1 cellular context compared by ENCODE assay signal in genomic region chr12:53561590-53561953, GRCh38.
TF ChIP-seq lines count a peak whose summit lies in the region.

No MANE protein-coding gene starts in this region.

TF ChIP-seq in HEK293, 187 proteins besides CTCF, POLR2A, EP300 and RAD21 (continued from another document):
- TF ChIP-seq ZNF692 (tag by site-specific recombination; IDR thresholded peaks at IDR 0.05) (no peak), ZBTB6 (tag by site-specific recombination; IDR thresholded peaks at IDR 0.05) (no peak), ZNF121 (tag by site-specific recombination; IDR thresholded peaks at IDR 0.05) (no peak), YY1 (tag by site-specific recombination; IDR thresholded peaks at IDR 0.05) (no peak), ZNF704 (tag by site-specific recombination; IDR thresholded peaks at IDR 0.05) (no peak), ZXDB (tag by site-specific recombination; IDR thresholded peaks at IDR 0.05) (no peak), ZNF585B (tag by site-specific recombination; IDR thresholded peaks at IDR 0.05) (no peak), MYNN (tag by site-specific recombination; IDR thresholded peaks at IDR 0.05; ENCODE audit: borderline replicate concordance) (peak; percentile 69; the same call in 1 of the 2 replicates), ZEB2 (tag by site-specific recombination; IDR thresholded peaks at IDR 0.05) (0 out of 2 replicates have a peak, but pooled peaks have one; percentile 31), ZNF23 (tag by site-specific recombination; IDR thresholded peaks at IDR 0.05; ENCODE audit: borderline replicate concordance) (no peak), WT1 (tag by site-specific recombination; IDR thresholded peaks at IDR 0.05) (no peak), ZNF561 (tag by site-specific recombination; IDR thresholded peaks at IDR 0.05; ENCODE audit: borderline replicate concordance) (no peak), PATZ1 (tag by site-specific recombination; IDR thresholded peaks at IDR 0.05) (no peak), KLF9 (tag by site-specific recombination; IDR thresholded peaks at IDR 0.05; ENCODE audit: low read depth) (no peak), ZSCAN30 (tag by site-specific recombination; IDR thresholded peaks at IDR 0.05) (no peak), OSR2 (tag by site-specific recombination; IDR thresholded peaks at IDR 0.05) (peak; percentile 92), PRDM6 (tag by site-specific recombination; IDR thresholded peaks at IDR 0.05) (peak; percentile 69), SCRT2 (tag by site-specific recombination; IDR thresholded peaks at IDR 0.05) (peak; percentile 26; the same call in 1 of the 2 replicates), IKZF3 (tag by site-specific recombination; IDR thresholded peaks at IDR 0.05) (0 out of 2 replicates have a peak, but pooled peaks have one; percentile 34), INSM2 (tag by site-specific recombination; IDR thresholded peaks at IDR 0.05) (peak; percentile 52; the same call in 1 of the 2 replicates), ZNF366 (tag by site-specific recombination; conservative IDR thresholded peaks at IDR 0.05) (peak; percentile 36), ZNF311 (tag by site-specific recombination; IDR thresholded peaks at IDR 0.05; ENCODE audit: borderline replicate concordance) (no peak), ZNF335 (tag by site-specific recombination; conservative IDR thresholded peaks at IDR 0.05) (no peak), ZNF792 (tag by site-specific recombination; IDR thresholded peaks at IDR 0.05) (no peak), ZNF398 (tag by site-specific recombination; IDR thresholded peaks at IDR 0.05) (no peak)
